ENCODE assay signal across 1 cellular context in the genomic region with DNA sequence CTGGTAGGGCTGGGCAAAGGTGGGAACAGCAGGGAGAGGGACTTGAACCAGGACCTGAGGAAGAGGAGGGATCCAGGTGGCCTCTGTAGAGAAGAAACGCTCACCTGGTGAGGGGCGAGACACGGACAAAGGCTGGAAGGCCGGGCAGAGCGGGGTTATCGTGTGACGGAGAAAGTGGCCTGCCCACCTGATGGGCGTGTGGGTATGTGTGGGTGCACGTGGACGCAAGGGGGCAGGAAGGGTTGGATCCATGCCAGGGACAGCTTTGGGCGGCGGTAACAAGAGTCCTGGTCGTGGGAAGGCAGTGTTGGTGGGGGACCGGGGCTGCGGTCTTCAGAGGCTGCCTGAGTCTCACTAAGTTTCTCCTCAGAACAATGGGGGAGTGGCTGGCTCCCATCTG.
TF ChIP-seq lines count a peak whose summit lies in the region.

No MANE protein-coding gene starts in this region.

TF ChIP-seq in K562, 482 proteins besides CTCF, POLR2A, EP300 and RAD21:
- TF ChIP-seq ZNF76 (CRISPR knock-in tag; IDR thresholded peaks at IDR 0.05; ENCODE audit: borderline replicate concordance) (no peak), TCF7L2 (IDR thresholded peaks at IDR 0.05; ENCODE audit: low read depth, low read length) (no peak), PYGO2 (tag; IDR thresholded peaks at IDR 0.05) (no peak), PTBP1 (IDR thresholded peaks at IDR 0.05; ENCODE audit: low read depth, low read length) (no peak), MTA1 (IDR thresholded peaks at IDR 0.05; ENCODE audit: borderline replicate concordance) (no peak), NFIC (IDR thresholded peaks at IDR 0.05) (peak; percentile 66), FOXM1 (IDR thresholded peaks at IDR 0.05; ENCODE audit: low read depth) (no peak), FOXM1 (CRISPR knock-in tag; IDR thresholded peaks at IDR 0.05; ENCODE audit: low read depth) (no peak), KLF16 (IDR thresholded peaks at IDR 0.05) (no peak), WHSC1 (IDR thresholded peaks at IDR 0.05; ENCODE audit: low read length) (peak; percentile 46), COPS2 (conservative IDR thresholded peaks at IDR 0.05) (no peak), RBM34 (IDR thresholded peaks at IDR 0.05; ENCODE audit: borderline replicate concordance, insufficient read depth, low read length) (no peak), HDAC6 (IDR thresholded peaks at IDR 0.05; ENCODE audit: low read depth, low read length) (no peak), NCOA4 (IDR thresholded peaks at IDR 0.05; ENCODE audit: partially characterized antibody) (no peak), NCOA6 (IDR thresholded peaks at IDR 0.05) (no peak)
- TF ChIP-seq, protein P1, sequence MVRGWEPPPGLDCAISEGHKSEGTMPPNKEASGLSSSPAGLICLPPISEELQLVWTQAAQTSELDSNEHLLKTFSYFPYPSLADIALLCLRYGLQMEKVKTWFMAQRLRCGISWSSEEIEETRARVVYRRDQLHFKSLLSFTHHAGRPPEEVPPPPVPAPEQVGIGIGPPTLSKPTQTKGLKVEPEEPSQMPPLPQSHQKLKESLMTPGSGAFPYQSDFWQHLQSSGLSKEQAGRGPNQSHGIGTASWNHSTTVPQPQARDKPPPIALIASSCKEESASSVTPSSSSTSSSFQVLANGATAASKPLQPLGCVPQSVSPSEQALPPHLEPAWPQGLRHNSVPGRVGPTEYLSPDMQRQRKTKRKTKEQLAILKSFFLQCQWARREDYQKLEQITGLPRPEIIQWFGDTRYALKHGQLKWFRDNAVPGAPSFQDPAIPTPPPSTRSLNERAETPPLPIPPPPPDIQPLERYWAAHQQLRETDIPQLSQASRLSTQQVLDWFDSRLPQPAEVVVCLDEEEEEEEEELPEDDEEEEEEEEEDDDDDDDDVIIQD (CRISPR knock-in tag; IDR thresholded peaks at IDR 0.05): no peak
- TF ChIP-seq, protein P2, sequence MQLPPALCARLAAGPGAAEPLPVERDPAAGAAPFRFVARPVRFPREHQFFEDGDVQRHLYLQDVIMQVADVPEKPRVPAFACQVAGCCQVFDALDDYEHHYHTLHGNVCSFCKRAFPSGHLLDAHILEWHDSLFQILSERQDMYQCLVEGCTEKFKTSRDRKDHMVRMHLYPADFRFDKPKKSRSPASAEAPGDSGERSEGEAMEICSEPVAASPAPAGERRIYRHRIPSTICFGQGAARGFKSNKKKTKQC (CRISPR knock-in tag; IDR thresholded peaks at IDR 0.05): no peak
- TF ChIP-seq, protein P3, sequence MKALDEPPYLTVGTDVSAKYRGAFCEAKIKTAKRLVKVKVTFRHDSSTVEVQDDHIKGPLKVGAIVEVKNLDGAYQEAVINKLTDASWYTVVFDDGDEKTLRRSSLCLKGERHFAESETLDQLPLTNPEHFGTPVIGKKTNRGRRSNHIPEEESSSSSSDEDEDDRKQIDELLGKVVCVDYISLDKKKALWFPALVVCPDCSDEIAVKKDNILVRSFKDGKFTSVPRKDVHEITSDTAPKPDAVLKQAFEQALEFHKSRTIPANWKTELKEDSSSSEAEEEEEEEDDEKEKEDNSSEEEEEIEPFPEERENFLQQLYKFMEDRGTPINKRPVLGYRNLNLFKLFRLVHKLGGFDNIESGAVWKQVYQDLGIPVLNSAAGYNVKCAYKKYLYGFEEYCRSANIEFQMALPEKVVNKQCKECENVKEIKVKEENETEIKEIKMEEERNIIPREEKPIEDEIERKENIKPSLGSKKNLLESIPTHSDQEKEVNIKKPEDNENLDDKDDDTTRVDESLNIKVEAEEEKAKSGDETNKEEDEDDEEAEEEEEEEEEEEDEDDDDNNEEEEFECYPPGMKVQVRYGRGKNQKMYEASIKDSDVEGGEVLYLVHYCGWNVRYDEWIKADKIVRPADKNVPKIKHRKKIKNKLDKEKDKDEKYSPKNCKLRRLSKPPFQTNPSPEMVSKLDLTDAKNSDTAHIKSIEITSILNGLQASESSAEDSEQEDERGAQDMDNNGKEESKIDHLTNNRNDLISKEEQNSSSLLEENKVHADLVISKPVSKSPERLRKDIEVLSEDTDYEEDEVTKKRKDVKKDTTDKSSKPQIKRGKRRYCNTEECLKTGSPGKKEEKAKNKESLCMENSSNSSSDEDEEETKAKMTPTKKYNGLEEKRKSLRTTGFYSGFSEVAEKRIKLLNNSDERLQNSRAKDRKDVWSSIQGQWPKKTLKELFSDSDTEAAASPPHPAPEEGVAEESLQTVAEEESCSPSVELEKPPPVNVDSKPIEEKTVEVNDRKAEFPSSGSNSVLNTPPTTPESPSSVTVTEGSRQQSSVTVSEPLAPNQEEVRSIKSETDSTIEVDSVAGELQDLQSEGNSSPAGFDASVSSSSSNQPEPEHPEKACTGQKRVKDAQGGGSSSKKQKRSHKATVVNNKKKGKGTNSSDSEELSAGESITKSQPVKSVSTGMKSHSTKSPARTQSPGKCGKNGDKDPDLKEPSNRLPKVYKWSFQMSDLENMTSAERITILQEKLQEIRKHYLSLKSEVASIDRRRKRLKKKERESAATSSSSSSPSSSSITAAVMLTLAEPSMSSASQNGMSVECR (CRISPR knock-in tag; IDR thresholded peaks at IDR 0.05): no peak
- TF ChIP-seq, protein P4, sequence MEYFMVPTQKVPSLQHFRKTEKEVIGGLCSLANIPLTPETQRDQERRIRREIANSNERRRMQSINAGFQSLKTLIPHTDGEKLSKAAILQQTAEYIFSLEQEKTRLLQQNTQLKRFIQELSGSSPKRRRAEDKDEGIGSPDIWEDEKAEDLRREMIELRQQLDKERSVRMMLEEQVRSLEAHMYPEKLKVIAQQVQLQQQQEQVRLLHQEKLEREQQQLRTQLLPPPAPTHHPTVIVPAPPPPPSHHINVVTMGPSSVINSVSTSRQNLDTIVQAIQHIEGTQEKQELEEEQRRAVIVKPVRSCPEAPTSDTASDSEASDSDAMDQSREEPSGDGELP (CRISPR knock-in tag; IDR thresholded peaks at IDR 0.05; ENCODE audit: borderline replicate concordance): no peak
TF ChIP-seq in K562: peak in this region for 2.
